ENCODE assay signal across 8 cellular contexts in genomic region chr18:45664824-45665763, GRCh38. TPM values are rescaled to one million over a fixed set of nuclear protein-coding genes. Genes with fewer than 3 reads are reported as not detected.
DNase-seq lines count a peak whose midpoint lies in the region; ATAC-seq, FAIRE-seq and TF ChIP-seq lines count a peak whose summit lies in the region.

No MANE protein-coding gene starts in this region.

- H3K4me1 ChIP-seq in KMS-11 (ENCODE audit: low read depth, poor library complexity, severe bottlenecking) (peaks cover 32% of the 10 kb centered on the region), SJCRH30 (no peaks in the 10 kb centered on the region), pancreas (peaks cover 0 to 3% (median 0%) of the 10 kb centered on the region in 3 donors), vagina (no peaks in the 10 kb centered on the region)

- no peak for TF ChIP-seq POLR2A in vagina (IDR thresholded peaks at IDR 0.05)

- peak overlapping the region; percentile 69 for H3K27ac Mint-ChIP-seq in CD4-positive, alpha-beta T cell

- no peaks in the 10 kb centered on the region for H4K20me1 ChIP-seq in KMS-11 (ENCODE audit: insufficient read depth)

- no peaks in the 10 kb centered on the region for H3K36me3 ChIP-seq in KMS-11 (ENCODE audit: insufficient read depth)
- H3K36me3 ChIP-seq in SJCRH30 = no peaks in the 10 kb centered on the region
- no peaks in the 10 kb centered on the region for H3K36me3 ChIP-seq in pancreas
- H3K36me3 ChIP-seq in vagina = no peaks in the 10 kb centered on the region

- no peaks in the 10 kb centered on the region for H3K36me3 Mint-ChIP-seq in CD4-positive, alpha-beta T cell (ENCODE audit: low read depth)

- no peaks in the 10 kb centered on the region for H3K9me3 Mint-ChIP-seq in CD4-positive, alpha-beta T cell

- no peak overlapping the region for H3K9ac ChIP-seq in KMS-11

- CTCF ChIA-PET in CD4-positive, alpha-beta T cell (lab: Charles Lee) = interaction anchor here (0.6 to 5.1 kb wide), 12 partner anchors 22 to 1223 kb away, joined by 3 to 52 read pairs (median 3); no protein-coding TSS in a partner anchor

- no peaks in the 10 kb centered on the region for H3K27me3 ChIP-seq in CD4-positive, alpha-beta T cell (ENCODE audit: control insufficient read depth, insufficient read depth, low read length)
- H3K27me3 ChIP-seq in KMS-11 (ENCODE audit: insufficient read depth, low read depth) (no peaks in the 10 kb centered on the region), SJCRH30 (no peaks in the 10 kb centered on the region), pancreas (no peaks in the 10 kb centered on the region), vagina (no peaks in the 10 kb centered on the region)

- peak overlapping the region; percentile 65 for H2AFZ ChIP-seq in KMS-11 (ENCODE audit: low read depth)

- POLR2A ChIA-PET in CD4-positive, alpha-beta T cell (lab: Charles Lee) = interaction anchor here (0.7 to 3.7 kb wide), 7 partner anchors 23 to 409 kb away, joined by 3 to 73 read pairs (median 5); no protein-coding TSS in a partner anchor

- no peaks in the 10 kb centered on the region for H3K27me3 Mint-ChIP-seq in CD4-positive, alpha-beta T cell

- TF ChIP-seq CTCF in CD4-positive, alpha-beta T cell (IDR thresholded peaks at IDR 0.05) = peak; percentile 93
- TF ChIP-seq CTCF in KMS-11 (conservative IDR thresholded peaks at IDR 0.05; ENCODE audit: low read depth, low read length) (peak; percentile 99), pancreas (IDR thresholded peaks at IDR 0.05) (peak; percentile 75 to 90 (median 82)), vagina (IDR thresholded peaks at IDR 0.05) (peak; percentile 78 to 95 (median 90))

- H3K79me2 ChIP-seq in KMS-11 (ENCODE audit: insufficient read depth, low read depth) = no peaks in the 10 kb centered on the region

- WGBS in pancreas, 2 donors = 27% methylated on average over 6 of the region's 6 CpGs

- no peak overlapping the region for H3K4me2 ChIP-seq in KMS-11

- peaks cover 61% of the 10 kb centered on the region for H3K4me1 Mint-ChIP-seq in CD4-positive, alpha-beta T cell (ENCODE audit: low read depth)

- H3K27ac ChIP-seq in CD4-positive, alpha-beta T cell (ENCODE audit: low read depth, low read length) = no peak overlapping the region
- H3K27ac ChIP-seq in KMS-11 (no peak overlapping the region), SJCRH30 (no peak overlapping the region), pancreas (no peak overlapping the region), vagina (no peak overlapping the region)

- DNase-seq in CD4-positive, alpha-beta T cell = peak; percentile 47 to 64 (median 56)
- peak; percentile 32 to 72 for DNase-seq in SJCRH30
- peak; percentile 67 for DNase-seq in activated naive CD4-positive, alpha-beta T cell treated with Interleukin-2 at 50 U/mL for 16 hours
- DNase-seq in frontal cortex (ENCODE audit: low spot score in 2 of 2) = peak; percentile 10 to 64
- DNase-seq in pancreas = peak in 3 of 6 donors; percentile 23 to 56 (median 37)
- DNase-seq in vagina (ENCODE audit: extremely low spot score in 2 of 2) = no peak

- peak overlapping the region; percentile 59 for H3K4me3 Mint-ChIP-seq in CD4-positive, alpha-beta T cell

- H3K4me3 ChIP-seq in KMS-11 (IDR thresholded peaks at IDR 0.05; ENCODE audit: insufficient read depth, low read depth, low read length) (no peak overlapping the region), SJCRH30 (no peak overlapping the region), pancreas (no peak overlapping the region), vagina (no peak overlapping the region)

- peak; percentile 75 for ATAC-seq in CD4-positive, alpha-beta T cell (ENCODE audit: poor library complexity)
- ATAC-seq in GM19351 (IDR thresholded peaks at IDR 0.05; ENCODE audit: unreplicated experiment) (peak; percentile 42), pancreas (peak; percentile 71 to 94 (median 90))

- FAIRE-seq in frontal cortex (lab: Jason Lieb, UNC) (peak; percentile 6), pancreas (lab: Jason Lieb, UNC) (peak; percentile 51)

- no peaks in the 10 kb centered on the region for H3K9me3 ChIP-seq in CD4-positive, alpha-beta T cell (ENCODE audit: control insufficient read depth, low read length)
- H3K9me3 ChIP-seq in SJCRH30 (replicated peaks) (no peaks in the 10 kb centered on the region), pancreas (no peaks in the 10 kb centered on the region), vagina (no peaks in the 10 kb centered on the region)

- intact Hi-C loops in CD4-positive, alpha-beta T cell (cut with DNase I, micrococcal nuclease) = loop anchor here (1.0 to 2.0 kb wide), 6 partner anchors 174 to 408 kb away; no protein-coding TSS in a partner anchor
- intact Hi-C loops in pancreas (cut with DNase I) = no loop called here
- intact Hi-C loops in vagina (cut with DNase I) = no loop called here

RNA-seq across cellular contexts. Expression of gene SLC14A2, which starts 49.8 kb away (rescaled TPM):
- total RNA-seq in CD4-positive, alpha-beta T cell = not detected
- total RNA-seq in SJCRH30 (2014; rRNA removed; shearing (Covaris generic)) = not detected in 2 replicates
- total RNA-seq in frontal cortex = not detected
- total RNA-seq in pancreas = under 1 TPM in 1 of 6 donors, not detected in 5; 0.04 TPM
- under 1 TPM in 1 of 2 donors, not detected in 1; 0.07 TPM for polyA plus RNA-seq in pancreas
- not detected for total RNA-seq in vagina

RNA-seq across cellular contexts. Expression of gene SLC14A1, which starts 58.9 kb away (rescaled TPM):
- 1 to 10 TPM; 5.2 to 5.3 TPM for total RNA-seq in CD4-positive, alpha-beta T cell
- total RNA-seq in SJCRH30 (2014; rRNA removed; shearing (Covaris generic)) = not detected in 2 replicates
- total RNA-seq in frontal cortex (3.7 TPM), pancreas (1 to 10 TPM in 4 of 6 donors, under 1 TPM in 2; 0.79 to 1.9 (median 1.1) TPM), vagina (3.4 TPM)
- 1 to 10 TPM in 1 of 2 donors, under 1 TPM in 1; 0.49 to 2.5 TPM for polyA plus RNA-seq in pancreas

Comparison
In these comparisons a context has a peak if more than half of its experiments do, and no peak if none do; other contexts are left out.
1. DNase-seq: peak in CD4-positive, alpha-beta T cell (10 of 10), SJCRH30 (2 of 2), activated naive CD4-positive, alpha-beta T cell treated with Interleukin-2 at 50 U/mL for 16 hours (single experiment) and frontal cortex (2 of 2); none in vagina (0 of 2).
2. intact Hi-C loops: an anchor here in CD4-positive, alpha-beta T cell (1.0 to 2.0 kb wide); none called in pancreas and vagina.
3. Peak in every context shown above with its lines, with median percentiles within 50 percentile points of each other: ATAC-seq and CTCF ChIP-seq.